ENCODE assay signal across 8 cellular contexts in genomic region chr5:108379722-108380530, GRCh38. TPM values are rescaled to one million over a fixed set of nuclear protein-coding genes. Genes with fewer than 3 reads are reported as not detected.
DNase-seq lines count a peak whose midpoint lies in the region; ATAC-seq and TF ChIP-seq lines count a peak whose summit lies in the region.

No MANE protein-coding gene starts in this region.

- no peaks in the 10 kb centered on the region for H3K36me3 ChIP-seq in CD8-positive, alpha-beta memory T cell (ENCODE audit: insufficient read depth, low read length)
- H3K36me3 ChIP-seq in MG63 (peaks cover 9% of the 10 kb centered on the region), mucosa of descending colon (ENCODE audit: low read depth) (no peaks in the 10 kb centered on the region)

- peak in 1 of 5 donors; percentile 29 for DNase-seq in CD8-positive, alpha-beta memory T cell
- DNase-seq in MG63 (no peak), caudate nucleus (lab: John Stamatoyannopoulos, UW) (no peak), mucosa of descending colon (peak in 1 of 3 donors; percentile 17), NCI-H146 treated with DMSO at 0.1 percent for 48 hours (lab: John Stamatoyannopoulos, UW; ENCODE audit: unreplicated experiment) (no peak), midbrain (lab: John Stamatoyannopoulos, UW) (no peak)
- no peak for DNase-seq in activated CD8-positive, alpha-beta memory T cell treated with anti-CD3 and anti-CD28 coated beads, Interleukin-2, amount 50 U/mL, for 4 hours

- CTCF ChIA-PET in CD8-positive, alpha-beta memory T cell (lab: Charles Lee), result interaction anchor here (1.4 kb wide), 1 partner anchor 34 kb away, joined by 4 read pairs; no protein-coding TSS in a partner anchor

- peak overlapping the region; percentile 38 for H3K27ac ChIP-seq in CD8-positive, alpha-beta memory T cell (ENCODE audit: low read depth, low read length)
- peak overlapping the region; percentile 54 for H3K27ac ChIP-seq in caudate nucleus (ENCODE audit: low read depth, low read length)

- H3K9me3 ChIP-seq in CD8-positive, alpha-beta memory T cell (ENCODE audit: low read length), result no peaks in the 10 kb centered on the region
- H3K9me3 ChIP-seq in MG63 (peaks cover 22% of the 10 kb centered on the region), mucosa of descending colon (peaks cover 15% of the 10 kb centered on the region)

- H3K27me3 ChIP-seq in CD8-positive, alpha-beta memory T cell (ENCODE audit: insufficient read depth, low read length, poor library complexity, severe bottlenecking), result no peaks in the 10 kb centered on the region
- no peaks in the 10 kb centered on the region for H3K27me3 ChIP-seq in MG63

- H3K9me3 Mint-ChIP-seq in CD8-positive, alpha-beta memory T cell, result peaks cover 15 to 22% (median 19%) of the 10 kb centered on the region in 5 donors

- no peak for ATAC-seq in mucosa of descending colon
- no peak for ATAC-seq in HG03439 (IDR thresholded peaks at IDR 0.05; ENCODE audit: unreplicated experiment)

- intact Hi-C loops in mucosa of descending colon (cut with DNase I, micrococcal nuclease), result no loop called here

- H3K27ac Mint-ChIP-seq in CD8-positive, alpha-beta memory T cell, result peak overlapping the region; percentile 69 to 97 (median 94)

- peaks cover 7 to 20% (median 16%) of the 10 kb centered on the region in 3 donors for H3K36me3 Mint-ChIP-seq in CD8-positive, alpha-beta memory T cell

- no peak for TF ChIP-seq CTCF in mucosa of descending colon (IDR thresholded peaks at IDR 0.05)

- peaks cover 31% of the 10 kb centered on the region for H3K4me1 ChIP-seq in CD8-positive, alpha-beta memory T cell (ENCODE audit: insufficient read depth, low read length)
- peaks cover 11% of the 10 kb centered on the region for H3K4me1 ChIP-seq in mucosa of descending colon (ENCODE audit: low read depth)

- H3K4me1 Mint-ChIP-seq in CD8-positive, alpha-beta memory T cell, result peaks cover 36 to 46% (median 38%) of the 10 kb centered on the region in 3 donors

- H3K4me3 ChIP-seq in CD8-positive, alpha-beta memory T cell (ENCODE audit: low read length), result peak overlapping the region; percentile 60
- H3K4me3 ChIP-seq in MG63, result peak overlapping the region; percentile 98
- peak overlapping the region; percentile 94 for H3K4me3 ChIP-seq in mucosa of descending colon

- H3K4me3 Mint-ChIP-seq in CD8-positive, alpha-beta memory T cell, result peak overlapping the region; percentile 84 to 96 (median 89)

- POLR2A ChIA-PET in CD8-positive, alpha-beta memory T cell (lab: Charles Lee), result interaction anchor here (0.6 to 3.2 kb wide), 3 partner anchors 8 to 1310 kb away, joined by 4 to 19 read pairs (median 4); partner anchors contain the start of gene MAN2A1

- peaks cover 0 to 1% of the 10 kb centered on the region in 2 donors for H3K27me3 Mint-ChIP-seq in CD8-positive, alpha-beta memory T cell

RNA-seq across cellular contexts. Expression of gene FBXL17, which starts 2.0 kb away (rescaled TPM):
- 1 to 10 TPM; 6.4 to 6.9 TPM for total RNA-seq in CD8-positive, alpha-beta memory T cell
- polyA plus RNA-seq in CD8-positive, alpha-beta memory T cell, result 8.2 TPM
- total RNA-seq in MG63 (2014; rRNA removed; shearing (Covaris generic); ENCODE audit: low replicate concordance), result 16.2 and 33.5 TPM in 2 replicates
- total RNA-seq in mucosa of descending colon, result 10 to 100 TPM; 22.8 to 25.6 (median 23.8) TPM
